9 cellular contexts compared by ENCODE assay signal in genomic region chr12:107992870-107993451, GRCh38.
DNase-seq lines count a peak whose midpoint lies in the region; ATAC-seq and TF ChIP-seq lines count a peak whose summit lies in the region.
"Had no signal": no experiment of that assay in that cellular context is flagged by ENCODE, and none has a peak within 500 bp of the region (broad histone marks: within the 10 kb centered on the region; RNA-seq: fewer than 3 reads in every experiment).

No MANE protein-coding gene starts in this region.

- POLR2A ChIA-PET in HEK293T (lab: Yijun Ruan, JAX): no interaction called here

- in situ Hi-C loops in T47D (cut with HindIII; ENCODE audit: low pct_unique_long_range_greater_than_20kb, low sequenced_read_pairs): no loop called here

- CTCF ChIA-PET in HEK293T (lab: Yijun Ruan, JAX): interaction anchor here (0.5 to 1.6 kb wide), 12 partner anchors 11 to 625 kb away, joined by 3 to 6 read pairs (median 3); no protein-coding TSS in a partner anchor

- no peak for ATAC-seq in HG02884 (IDR thresholded peaks at IDR 0.05; ENCODE audit: unreplicated experiment)

- DNase-seq in DMS153 (lab: John Stamatoyannopoulos, UW) (peak; percentile 11), HEK293T (ENCODE audit: extremely low spot score) (peak; percentile 62), NCI-H510A (lab: John Stamatoyannopoulos, UW) (peak; percentile 12), T47D (ENCODE audit: low read depth in 1 of 2, low spot score in 1 of 2) (peak; percentile 38 to 74), myocyte (ENCODE audit: low read depth) (peak; percentile 6), DMS79 treated with DMSO at 0.1 percent for 48 hours (lab: John Stamatoyannopoulos, UW) (no peak), putamen (ENCODE audit: low spot score) (no peak)
- DNase-seq: naive B cell had no signal

TF ChIP-seq in HEK293T, 16 proteins besides CTCF, POLR2A, EP300 and RAD21:
- TF ChIP-seq L3MBTL2 (conservative IDR thresholded peaks at IDR 0.05): no peak
- no peak for TF ChIP-seq SUZ12 (IDR thresholded peaks at IDR 0.05)
- no peak for TF ChIP-seq SP1 (IDR thresholded peaks at IDR 0.05)

Comparison
In these comparisons a context has a peak if more than half of its experiments do, and no peak if none do; other contexts are left out.
1. DNase-seq: peak in DMS153 (single experiment), HEK293T (single experiment), NCI-H510A (single experiment), T47D (2 of 2) and myocyte (single experiment); none in DMS79 treated with DMSO at 0.1 percent for 48 hours (single experiment) and putamen (single experiment).